ENCODE assay signal across 1 cellular context in the genomic region with DNA sequence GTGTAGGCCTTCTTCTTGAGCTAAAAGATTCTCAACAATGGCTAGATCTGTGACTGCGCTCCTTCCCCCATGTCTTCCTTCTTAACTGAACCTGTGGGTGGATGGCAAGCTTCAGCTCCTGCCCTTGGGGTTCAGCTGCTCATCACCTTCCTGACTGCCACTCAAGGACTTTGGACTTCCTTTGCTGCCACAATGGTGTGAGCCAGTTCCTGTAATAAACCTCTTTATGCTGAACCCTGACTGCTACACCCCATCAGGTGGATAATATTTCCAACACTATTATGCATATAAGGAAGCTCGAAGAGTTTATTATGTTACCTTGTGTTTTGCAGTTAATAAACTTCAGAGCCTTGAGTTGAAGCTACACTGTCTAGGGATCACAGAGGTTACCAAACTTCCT.
TF ChIP-seq lines count a peak whose summit lies in the region.

No MANE protein-coding gene starts in this region.

TF ChIP-seq in GM23338, 12 proteins besides CTCF, POLR2A, EP300 and RAD21 (continued from another document):
- TF ChIP-seq STAT1 (IDR thresholded peaks at IDR 0.05; ENCODE audit: unreplicated experiment) (no peak), CREB1 (CRISPR knock-in tag; IDR thresholded peaks at IDR 0.05; ENCODE audit: low read depth) (no peak)
